ENCODE assay signal across 9 cellular contexts in the genomic region with DNA sequence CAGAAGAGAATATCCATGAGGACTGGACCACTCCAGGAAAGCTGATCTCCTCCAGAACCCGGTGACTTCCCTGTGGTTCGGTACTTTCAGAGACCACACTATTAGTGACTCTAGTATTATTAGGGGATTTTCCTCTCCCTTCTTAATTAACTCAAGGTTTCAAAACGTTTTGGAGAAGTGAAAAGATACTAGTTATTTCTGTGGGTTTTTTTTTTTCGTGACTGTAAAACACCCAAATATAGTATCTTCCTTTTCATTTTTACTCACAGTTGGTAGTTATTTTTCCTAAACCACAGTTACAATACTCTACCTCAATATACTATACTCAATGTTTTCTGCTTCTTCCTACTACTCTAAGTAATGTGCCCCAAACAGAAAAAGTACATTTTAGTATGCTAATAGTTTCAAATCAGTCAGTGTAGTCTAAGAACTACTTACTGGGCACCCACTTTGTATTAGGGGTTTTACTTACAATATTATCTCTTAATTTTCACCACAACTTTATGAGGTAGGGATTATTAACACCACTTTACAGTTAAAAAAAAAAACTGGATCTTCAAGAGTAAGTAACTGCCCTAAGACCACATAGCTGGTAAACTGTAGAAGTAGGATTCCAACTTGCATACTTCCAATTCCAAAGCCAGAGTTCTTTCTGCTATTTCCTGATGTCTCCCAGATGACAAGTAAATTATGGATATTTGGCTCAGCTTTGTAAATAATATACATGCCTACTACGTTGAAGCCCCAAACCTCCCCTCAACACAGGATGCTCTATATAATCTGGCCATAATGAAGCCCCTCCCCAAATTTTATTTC. TPM values are rescaled to one million over a fixed set of nuclear protein-coding genes. Genes with fewer than 3 reads are reported as not detected.
DNase-seq lines count a peak whose midpoint lies in the region; ATAC-seq, FAIRE-seq and TF ChIP-seq lines count a peak whose summit lies in the region.
"Had no signal": no experiment of that assay in that cellular context is flagged by ENCODE, and none has a peak within 500 bp of the region (broad histone marks: within the 10 kb centered on the region; RNA-seq: fewer than 3 reads in every experiment).

No MANE protein-coding gene starts in this region.

- no peaks in the 10 kb centered on the region for H3K36me3 ChIP-seq in osteoblast (ENCODE audit: insufficient read depth, low read length)

- peaks cover 3% of the 10 kb centered on the region for H3K4me1 ChIP-seq in osteoblast (ENCODE audit: insufficient read depth, low read length)

- H3K4me3 ChIP-seq in osteoblast (ENCODE audit: insufficient read depth, low read length): no peak overlapping the region

- H3K9me3 Mint-ChIP-seq in immature natural killer cell: peaks cover 0 to 2% (median 0%) of the 10 kb centered on the region in 6 donors

- H4K20me1 ChIP-seq in osteoblast (ENCODE audit: insufficient read depth, low read length): peaks cover 8% of the 10 kb centered on the region

- no peaks in the 10 kb centered on the region for H3K27me3 ChIP-seq in osteoblast (ENCODE audit: insufficient read depth, low read length)

- no peaks in the 10 kb centered on the region for H3K36me3 Mint-ChIP-seq in immature natural killer cell

- FAIRE-seq in colon (lab: Jason Lieb, UNC): peak; percentile 84

- H2AFZ ChIP-seq in osteoblast (ENCODE audit: low read length): no peak overlapping the region

- no peak overlapping the region for H3K4me3 Mint-ChIP-seq in immature natural killer cell

- no peak for TF ChIP-seq CTCF in osteoblast (IDR thresholded peaks at IDR 0.05; ENCODE audit: extremely low read depth, low read depth, low read length)

- H3K4me2 ChIP-seq in osteoblast (ENCODE audit: insufficient read depth, low read length): no peak overlapping the region

- DNase-seq in osteoblast (ENCODE audit: insufficient read length, low spot score, missing footprints) (no peak), immature natural killer cell (no peak)
- DNase-seq in activated CD8-positive, alpha-beta memory T cell treated with anti-CD3 and anti-CD28 coated beads, Interleukin-2, amount 50 U/mL, for 48 hours: no peak
- DNase-seq: effector memory CD4-positive, alpha-beta T cell had no signal

- no peaks in the 10 kb centered on the region for H3K9me3 ChIP-seq in osteoblast (ENCODE audit: low read depth, low read length)

- peak; percentile 51 for ATAC-seq in GM18505 (IDR thresholded peaks at IDR 0.05; ENCODE audit: unreplicated experiment)
- peak; percentile 53 for ATAC-seq in GM21390 (IDR thresholded peaks at IDR 0.05; ENCODE audit: unreplicated experiment)
- peak; percentile 53 for ATAC-seq in HG03196 (IDR thresholded peaks at IDR 0.05; ENCODE audit: unreplicated experiment)
- ATAC-seq in GM19397 (IDR thresholded peaks at IDR 0.05; ENCODE audit: unreplicated experiment): no peak

- H3K79me2 ChIP-seq in osteoblast (ENCODE audit: insufficient read depth, low read length): peaks cover 63% of the 10 kb centered on the region

- H3K27ac Mint-ChIP-seq in immature natural killer cell: no peak overlapping the region

- H3K27me3 Mint-ChIP-seq in immature natural killer cell (ENCODE audit: low read depth in 3 of 3): peaks cover 0 to 15% (median 0%) of the 10 kb centered on the region in 3 donors

- no peak for TF ChIP-seq POLR2A in GM18505 (IDR thresholded peaks at IDR 0.05; ENCODE audit: borderline replicate concordance, extremely low read depth, insufficient read depth, insufficient read length)

- no peaks in the 10 kb centered on the region for H3K4me1 Mint-ChIP-seq in immature natural killer cell

- H3K27ac ChIP-seq in osteoblast (ENCODE audit: low read depth, low read length): no peak overlapping the region

RNA-seq across cellular contexts. Expression of gene SLC9A7, which starts 45.0 kb away (rescaled TPM):
- 42.0 and 43.6 TPM in 2 replicates for total RNA-seq in osteoblast
- 1 to 10 TPM; 1.0 to 2.0 (median 1.3) TPM for polyA plus RNA-seq in immature natural killer cell
